Comparison of ENCODE assay signal across 1 cellular context in genomic region chr12:48814313-48815280, GRCh38.
TF ChIP-seq lines count a peak whose summit lies in the region.

No MANE protein-coding gene starts in this region.

TF ChIP-seq in HCT116, 20 proteins besides CTCF, POLR2A, EP300 and RAD21 (continued from another document):
- TF ChIP-seq REST (IDR thresholded peaks at IDR 0.05; ENCODE audit: low read depth) (no peak), EZH2 (IDR thresholded peaks at IDR 0.05) (no peak), EGR1 (IDR thresholded peaks at IDR 0.05; ENCODE audit: low read depth) (no peak), EZH2phosphoT487 (IDR thresholded peaks at IDR 0.05; ENCODE audit: borderline replicate concordance) (no peak), FOSL1 (IDR thresholded peaks at IDR 0.05; ENCODE audit: low read depth) (no peak), SP1 (IDR thresholded peaks at IDR 0.05; ENCODE audit: low read depth) (no peak), SIN3A (IDR thresholded peaks at IDR 0.05; ENCODE audit: low read depth) (no peak), ZFX (IDR thresholded peaks at IDR 0.05) (no peak), JUND (IDR thresholded peaks at IDR 0.05) (no peak), ZNF274 (IDR thresholded peaks at IDR 0.05; ENCODE audit: low read depth, low read length) (no peak), ELF1 (IDR thresholded peaks at IDR 0.05; ENCODE audit: borderline replicate concordance, low read depth) (no peak), TCF7L2 (IDR thresholded peaks at IDR 0.05; ENCODE audit: borderline replicate concordance, extremely low read depth, insufficient read depth, insufficient read length) (peak; percentile 18)
